ENCODE assay signal across 10 cellular contexts in the genomic region with DNA sequence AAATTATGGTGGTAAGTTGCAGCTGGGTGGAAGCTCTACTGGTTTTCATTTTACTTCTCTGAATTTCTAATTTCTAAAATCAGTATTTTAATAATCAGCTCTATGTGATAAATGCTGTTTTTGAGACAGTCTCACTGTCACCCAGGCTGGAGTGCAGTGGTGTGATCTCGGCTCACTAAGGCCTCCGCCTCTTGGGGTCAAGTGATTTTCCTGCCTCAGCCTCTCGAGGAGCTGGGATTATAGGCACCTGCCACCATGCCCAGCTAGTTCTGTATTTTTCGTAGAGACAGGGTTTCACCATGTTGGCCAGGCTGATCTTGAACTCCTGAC. TPM values are rescaled to one million over a fixed set of nuclear protein-coding genes. Genes with fewer than 3 reads are reported as not detected.
DNase-seq lines count a peak whose midpoint lies in the region; ATAC-seq and TF ChIP-seq lines count a peak whose summit lies in the region.
"Had no signal": no experiment of that assay in that cellular context is flagged by ENCODE, and none has a peak within 500 bp of the region (broad histone marks: within the 10 kb centered on the region; RNA-seq: fewer than 3 reads in every experiment).

No MANE protein-coding gene starts in this region.

- peaks cover 11% of the 10 kb centered on the region for H3K27me3 Mint-ChIP-seq in nephron (ENCODE audit: low read depth)

- no peak overlapping the region for H3K4me2 ChIP-seq in trophoblast cell (ENCODE audit: low read length)

- H2BK5ac ChIP-seq in trophoblast cell (ENCODE audit: low read depth, low read length, poor library complexity): no peak overlapping the region

- H3K79me1 ChIP-seq in trophoblast cell (ENCODE audit: low read length): peaks cover 5% of the 10 kb centered on the region

- DNase-seq in left ventricle myocardium inferior: no peak
- DNase-seq in left cardiac atrium: no peak
- DNase-seq in dorsolateral prefrontal cortex: no peak
- no peak for DNase-seq in uterus
- DNase-seq in trophoblast cell: no peak
- no peak for DNase-seq in left lobe of liver (ENCODE audit: low spot score)
- DNase-seq: activated CD4-positive, alpha-beta T cell treated with anti-CD3 and anti-CD28 coated beads, Interleukin-2, amount 50 U/mL, for 48 hours; SIG-M5 had no signal

- no peak overlapping the region for H3K23ac ChIP-seq in trophoblast cell (ENCODE audit: low read length)

- TF ChIP-seq POLR2A in uterus (IDR thresholded peaks at IDR 0.05): no peak

- ATAC-seq in left cardiac atrium: no peak
- no peak for ATAC-seq in left lobe of liver
- no peak for ATAC-seq in GM21526 (IDR thresholded peaks at IDR 0.05; ENCODE audit: low FRiP score, unreplicated experiment)

- H3K9me3 Mint-ChIP-seq in nephron: no peaks in the 10 kb centered on the region

- no peaks in the 10 kb centered on the region for H3K36me3 Mint-ChIP-seq in nephron (ENCODE audit: low read depth)

- H3K79me2 ChIP-seq in trophoblast cell (ENCODE audit: control insufficient read depth, insufficient read depth, low read length, poor library complexity): peaks cover 6% of the 10 kb centered on the region

- H3K4me1 ChIP-seq in left ventricle myocardium inferior (peaks cover 88% of the 10 kb centered on the region), uterus (peaks cover 0 to 22% of the 10 kb centered on the region in 2 donors), trophoblast cell (ENCODE audit: control insufficient read depth in 1 of 2, insufficient read depth in 2 of 2, low read length in 2 of 2) (peaks cover 28 to 29% of the 10 kb centered on the region in 2 experiments)

- H2AK5ac ChIP-seq in trophoblast cell (ENCODE audit: low read length): no peak overlapping the region

- H2BK120ac ChIP-seq in trophoblast cell (ENCODE audit: insufficient read depth, low read length, poor library complexity): no peak overlapping the region

- H4K12ac ChIP-seq in trophoblast cell (ENCODE audit: low read depth, low read length): no peak overlapping the region

- peak overlapping the region; percentile 48 to 76 (median 74) for H3K27ac Mint-ChIP-seq in nephron

- H3K14ac ChIP-seq in trophoblast cell (ENCODE audit: low read length): no peak overlapping the region

- H3K27ac ChIP-seq in left ventricle myocardium inferior (replicated peaks) (peak overlapping the region; percentile 95), dorsolateral prefrontal cortex (peak overlapping the region in 56 of 59 donors; percentile 29 to 99 (median 96)), uterus (peak overlapping the region; percentile 86 to 88), trophoblast cell (ENCODE audit: low read depth, low read length) (no peak overlapping the region)

- no peak overlapping the region for H3K9ac ChIP-seq in trophoblast cell (ENCODE audit: low read length)

- H4K8ac ChIP-seq in trophoblast cell (ENCODE audit: low read depth, low read length): no peak overlapping the region

- peaks cover 70% of the 10 kb centered on the region for H3K4me1 Mint-ChIP-seq in nephron

- H2BK12ac ChIP-seq in trophoblast cell (ENCODE audit: low read length): no peak overlapping the region

- no peak overlapping the region for H3K4me3 ChIP-seq in left ventricle myocardium inferior
- H3K4me3 ChIP-seq in dorsolateral prefrontal cortex: no peak overlapping the region
- H3K4me3 ChIP-seq in uterus: no peak overlapping the region
- no peak overlapping the region for H3K4me3 ChIP-seq in trophoblast cell (ENCODE audit: low read depth, low read length)

- H3K36me3 ChIP-seq in left ventricle myocardium inferior: no peaks in the 10 kb centered on the region
- H3K36me3 ChIP-seq in uterus: no peaks in the 10 kb centered on the region
- peaks cover 0 to 2% of the 10 kb centered on the region in 2 experiments for H3K36me3 ChIP-seq in trophoblast cell (ENCODE audit: control insufficient read depth in 1 of 2, insufficient read depth in 2 of 2, low read length in 2 of 2)

- H3K18ac ChIP-seq in trophoblast cell (ENCODE audit: low read length): no peak overlapping the region

- intact Hi-C loops in left ventricle myocardium inferior (cut with micrococcal nuclease) (no loop called here), left cardiac atrium (cut with DNase I) (no loop called here), dorsolateral prefrontal cortex (cut with DNase I) (no loop called here), uterus (cut with DNase I; ENCODE audit: low total_unique reads) (no loop called here)

- no peak overlapping the region for H2AFZ ChIP-seq in trophoblast cell (ENCODE audit: insufficient read depth, low read length, poor library complexity)

- H3K27me3 ChIP-seq in left ventricle myocardium inferior (ENCODE audit: low read depth) (no peaks in the 10 kb centered on the region), dorsolateral prefrontal cortex (no peaks in the 10 kb centered on the region), uterus (no peaks in the 10 kb centered on the region), trophoblast cell (ENCODE audit: insufficient read depth, low read length) (no peaks in the 10 kb centered on the region)

- TF ChIP-seq CTCF in left ventricle myocardium inferior (IDR thresholded peaks at IDR 0.05; ENCODE audit: borderline replicate concordance) (no peak), dorsolateral prefrontal cortex (IDR thresholded peaks at IDR 0.05 in 54 of 56, conservative IDR thresholded peaks at IDR 0.05 in 2 of 56; ENCODE audit: low read depth in 1 of 56, partially characterized antibody in 56 of 56) (no peak), nephron (IDR thresholded peaks at IDR 0.05; ENCODE audit: unreplicated experiment in 3 of 3) (no peak), uterus (IDR thresholded peaks at IDR 0.05) (no peak)

- H4K91ac ChIP-seq in trophoblast cell (ENCODE audit: low read depth, low read length): no peak overlapping the region

- no peak overlapping the region for H3K4ac ChIP-seq in trophoblast cell (ENCODE audit: low read depth, low read length)

- no CpG with 5 or more reads among the region's 4 CpGs for WGBS in trophoblast cell (ENCODE audit: extremely low coverage, insufficient coverage, insufficient read length)

- H3K9me3 ChIP-seq in left ventricle myocardium inferior (replicated peaks): no peaks in the 10 kb centered on the region
- no peaks in the 10 kb centered on the region for H3K9me3 ChIP-seq in uterus
- peaks cover 5% of the 10 kb centered on the region for H3K9me3 ChIP-seq in trophoblast cell (ENCODE audit: insufficient read depth, low read depth, low read length)

- H3K4me3 Mint-ChIP-seq in nephron: peak overlapping the region; percentile 41 to 80 (median 79)

RNA-seq across cellular contexts. Expression of a gene that starts 1.5 kb away (rescaled TPM):
- total RNA-seq in left ventricle myocardium inferior (24.6 TPM), left cardiac atrium (10 to 100 TPM; 27.0 to 29.3 TPM), dorsolateral prefrontal cortex (100 to 1,000 TPM in 109 of 120 experiments, 10 to 100 TPM in 11; 72.2 to 415 (median 142) TPM), uterus (10 to 100 TPM; 14.1 to 67.9 (median 30.3) TPM), left lobe of liver (4.7 TPM)
- 39.2 and 39.5 TPM in 2 replicates for polyA plus RNA-seq in trophoblast cell (2013)

RNA-seq across cellular contexts. Expression of a gene that starts 41.1 kb away (rescaled TPM):
- 6.3 TPM for total RNA-seq in left ventricle myocardium inferior
- total RNA-seq in left cardiac atrium: 10 to 100 TPM; 10.8 to 12.8 TPM
- 10 to 100 TPM in 109 of 120 experiments, 1 to 10 TPM in 11; 5.8 to 27.4 (median 13.8) TPM for total RNA-seq in dorsolateral prefrontal cortex
- total RNA-seq in uterus: 10 to 100 TPM in 2 of 4 donors, 1 to 10 TPM in 2; 3.5 to 28.5 (median 9.8) TPM
- polyA plus RNA-seq in trophoblast cell (2013): 10.3 and 11.1 TPM in 2 replicates
- 1.2 TPM for total RNA-seq in left lobe of liver
